ENCODE assay signal across 9 cellular contexts in the genomic region with DNA sequence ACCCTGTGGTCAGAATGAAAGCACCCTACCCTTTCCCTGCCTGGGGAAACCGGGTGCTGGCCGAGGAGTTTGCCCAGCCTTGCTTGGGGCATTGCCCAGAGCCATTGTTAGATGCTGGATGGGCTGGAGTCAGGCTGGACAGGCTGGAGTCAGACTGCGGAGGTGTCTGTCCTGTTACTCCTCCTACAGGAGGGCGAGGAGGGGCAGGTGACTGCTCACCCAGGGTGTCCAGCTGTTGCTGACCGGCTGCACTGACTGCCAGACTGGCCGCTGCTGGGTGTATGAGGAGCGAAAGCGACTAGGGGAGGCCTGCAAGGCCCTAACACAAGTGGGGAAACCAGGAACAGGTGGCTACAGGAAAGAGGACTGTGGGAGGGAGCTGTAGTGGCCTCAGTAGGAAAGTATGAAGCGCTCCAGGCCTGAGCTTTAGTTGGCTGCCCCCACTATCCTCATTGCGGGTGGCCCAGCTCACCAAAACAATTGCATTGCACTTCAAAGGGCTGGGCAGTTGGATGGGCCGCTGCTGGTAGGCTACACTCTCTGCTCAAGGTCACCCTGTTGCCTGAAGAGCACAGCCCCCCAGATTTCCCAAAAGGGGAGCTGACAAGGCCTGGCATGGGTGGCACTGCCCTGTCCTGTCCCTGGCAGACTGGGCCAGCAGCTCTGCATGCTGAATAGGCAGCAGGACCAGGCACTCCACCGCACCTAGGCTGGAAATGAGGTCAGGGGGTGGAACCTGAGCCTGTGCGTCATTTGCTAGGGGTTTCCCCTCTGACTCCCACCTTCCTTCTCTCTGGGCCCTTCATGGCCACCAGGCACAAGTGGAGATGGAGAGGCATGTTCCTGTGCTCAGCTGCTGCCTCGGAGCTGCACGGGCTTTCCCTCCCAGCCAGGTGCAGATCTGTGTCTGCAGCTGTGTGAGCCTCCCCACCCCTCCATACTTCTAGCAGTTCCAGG. TPM values are rescaled to one million over a fixed set of nuclear protein-coding genes. Genes with fewer than 3 reads are reported as not detected.
DNase-seq lines count a peak whose midpoint lies in the region; ATAC-seq and TF ChIP-seq lines count a peak whose summit lies in the region.
"Had no signal": no experiment of that assay in that cellular context is flagged by ENCODE, and none has a peak within 500 bp of the region (broad histone marks: within the 10 kb centered on the region; RNA-seq: fewer than 3 reads in every experiment).

No MANE protein-coding gene starts in this region.

- no peaks in the 10 kb centered on the region for H3K36me3 ChIP-seq in parathyroid adenoma (ENCODE audit: control insufficient read depth, insufficient read depth, low read length)

- peak overlapping the region; percentile 52 for H3K4me3 Mint-ChIP-seq in activated T-helper 1 cell treated with anti-CD3 and anti-CD28 coated beads, Interleukin-12 subunit alpha, Interleukin-12 subunit beta, Interleukin-2, Interleukin-4 antibody, amounts not matched to agents 30 ng/mL and 10 ng/mL and 1 ng/mL, durations not matched to agents 14 hours and 24 hours and 36 hours
- H3K4me3 Mint-ChIP-seq: neural crest cell had no signal

- H3K36me3 Mint-ChIP-seq in activated T-helper 1 cell treated with anti-CD3 and anti-CD28 coated beads, Interleukin-12 subunit alpha, Interleukin-12 subunit beta, Interleukin-2, Interleukin-4 antibody, amounts not matched to agents 30 ng/mL and 10 ng/mL and 1 ng/mL, durations not matched to agents 14 hours and 24 hours and 36 hours (ENCODE audit: low read depth), result peaks cover 31% of the 10 kb centered on the region

- peaks cover 71% of the 10 kb centered on the region for H3K4me1 Mint-ChIP-seq in activated T-helper 1 cell treated with anti-CD3 and anti-CD28 coated beads, Interleukin-12 subunit alpha, Interleukin-12 subunit beta, Interleukin-2, Interleukin-4 antibody, amounts not matched to agents 30 ng/mL and 10 ng/mL and 1 ng/mL, durations not matched to agents 14 hours and 24 hours and 36 hours (ENCODE audit: low read depth)

- TF ChIP-seq CTCF in GM10248 (IDR thresholded peaks at IDR 0.05; ENCODE audit: control extremely low read depth, extremely low read depth, low read depth, missing control alignments) (no peak), parathyroid adenoma (IDR thresholded peaks at IDR 0.05) (peak; percentile 14), dorsolateral prefrontal cortex (IDR thresholded peaks at IDR 0.05 in 54 of 56, conservative IDR thresholded peaks at IDR 0.05 in 2 of 56; ENCODE audit: low read depth in 1 of 56, partially characterized antibody in 56 of 56) (no peak)

- H3K27me3 ChIP-seq in parathyroid adenoma (ENCODE audit: control insufficient read depth, insufficient read depth, low read length), result no peaks in the 10 kb centered on the region
- H3K27me3 ChIP-seq in dorsolateral prefrontal cortex, result no peaks in the 10 kb centered on the region

- H3K27ac ChIP-seq in parathyroid adenoma (peak overlapping the region; percentile 52), dorsolateral prefrontal cortex (peak overlapping the region in 19 of 59 donors; percentile 1 to 51 (median 29))

- intact Hi-C loops in activated T-helper 1 cell treated with anti-CD3 and anti-CD28 coated beads, Interleukin-12 subunit alpha, Interleukin-12 subunit beta, Interleukin-2, Interleukin-4 antibody, amounts not matched to agents 30 ng/mL and 10 ng/mL and 1 ng/mL, durations not matched to agents 14 hours and 24 hours and 36 hours (cut with micrococcal nuclease), result loop anchor here (1.0 kb wide), 6 partner anchors 23 to 113 kb away; a partner anchor contains a TSS
- intact Hi-C loops in dorsolateral prefrontal cortex (cut with DNase I), result no loop called here

- POLR2A ChIA-PET in GM10248 (lab: Yijun Ruan, JAX), result interaction anchor here (0.5 kb wide), 1 partner anchor 210 kb away, joined by 3 read pairs; no protein-coding TSS in a partner anchor

- peak overlapping the region; percentile 43 for H2AFZ ChIP-seq in parathyroid adenoma

- peaks cover 44% of the 10 kb centered on the region for H3K4me1 ChIP-seq in parathyroid adenoma

- H3K4me3 ChIP-seq in parathyroid adenoma (ENCODE audit: low read depth, low read length) (no peak overlapping the region), dorsolateral prefrontal cortex (no peak overlapping the region)

- H3K27me3 Mint-ChIP-seq in activated T-helper 1 cell treated with anti-CD3 and anti-CD28 coated beads, Interleukin-12 subunit alpha, Interleukin-12 subunit beta, Interleukin-2, Interleukin-4 antibody, amounts not matched to agents 30 ng/mL and 10 ng/mL and 1 ng/mL, durations not matched to agents 14 hours and 24 hours and 36 hours (ENCODE audit: insufficient read depth), result no peaks in the 10 kb centered on the region

- CTCF ChIA-PET in GM10248 (lab: Yijun Ruan, JAX), result interaction anchor here (0.8 to 4.3 kb wide), 8 partner anchors 10 to 101 kb away, joined by 3 to 33 read pairs (median 4); a partner anchor contains a TSS

- no peaks in the 10 kb centered on the region for H3K9me3 ChIP-seq in parathyroid adenoma (ENCODE audit: control insufficient read depth, low read length)

- H3K9ac ChIP-seq in parathyroid adenoma, result no peak overlapping the region

- peaks cover 64% of the 10 kb centered on the region for H3K79me2 ChIP-seq in parathyroid adenoma

- H3K4me2 ChIP-seq in parathyroid adenoma (ENCODE audit: low read length), result no peak overlapping the region

- H3K27ac Mint-ChIP-seq in activated T-helper 1 cell treated with anti-CD3 and anti-CD28 coated beads, Interleukin-12 subunit alpha, Interleukin-12 subunit beta, Interleukin-2, Interleukin-4 antibody, amounts not matched to agents 30 ng/mL and 10 ng/mL and 1 ng/mL, durations not matched to agents 14 hours and 24 hours and 36 hours, result peak overlapping the region; percentile 95

- ATAC-seq in HG03565 (IDR thresholded peaks at IDR 0.05; ENCODE audit: unreplicated experiment) (peak; percentile 59), HG03175 (IDR thresholded peaks at IDR 0.05; ENCODE audit: unreplicated experiment) (no peak), GM21423 (IDR thresholded peaks at IDR 0.05; ENCODE audit: unreplicated experiment) (no peak)

- peak; percentile 75 for DNase-seq in GM10248 (ENCODE audit: extremely low spot score)
- DNase-seq in activated T-helper 1 cell treated with anti-CD3 and anti-CD28 coated beads, Interleukin-12 subunit alpha, Interleukin-12 subunit beta, Interleukin-2, Interleukin-4 antibody, amounts not matched to agents 30 ng/mL and 10 ng/mL and 1 ng/mL, durations not matched to agents 14 hours and 24 hours and 36 hours (ENCODE audit: low spot score), result peak; percentile 71
- no peak for DNase-seq in kidney glomerular epithelial cell (lab: John Stamatoyannopoulos, UW)
- DNase-seq in dorsolateral prefrontal cortex, result no peak

- no peaks in the 10 kb centered on the region for H3K9me3 Mint-ChIP-seq in activated T-helper 1 cell treated with anti-CD3 and anti-CD28 coated beads, Interleukin-12 subunit alpha, Interleukin-12 subunit beta, Interleukin-2, Interleukin-4 antibody, amounts not matched to agents 30 ng/mL and 10 ng/mL and 1 ng/mL, durations not matched to agents 14 hours and 24 hours and 36 hours
- H3K9me3 Mint-ChIP-seq: neural crest cell had no signal

RNA-seq across cellular contexts. Expression of a gene that starts 18.4 kb away (rescaled TPM):
- 0.20 and 0.26 TPM in 2 replicates for total RNA-seq in activated T-helper 1 cell treated with anti-CD3 and anti-CD28 coated beads, Interleukin-12 subunit alpha, Interleukin-12 subunit beta, Interleukin-2, Interleukin-4 antibody, amounts not matched to agents 30 ng/mL and 10 ng/mL and 1 ng/mL, durations not matched to agents 14 hours and 24 hours and 36 hours
- 10 to 100 TPM; 13.5 to 41.4 (median 22.3) TPM for total RNA-seq in dorsolateral prefrontal cortex

RNA-seq across cellular contexts. Expression of a gene that starts 50.1 kb away (rescaled TPM):
- total RNA-seq in activated T-helper 1 cell treated with anti-CD3 and anti-CD28 coated beads, Interleukin-12 subunit alpha, Interleukin-12 subunit beta, Interleukin-2, Interleukin-4 antibody, amounts not matched to agents 30 ng/mL and 10 ng/mL and 1 ng/mL, durations not matched to agents 14 hours and 24 hours and 36 hours, result 12.3 and 14.6 TPM in 2 replicates
- total RNA-seq in dorsolateral prefrontal cortex, result 10 to 100 TPM; 23.0 to 53.7 (median 36.8) TPM

Comparison
In these comparisons a context has a peak if more than half of its experiments do, and no peak if none do; other contexts are left out.
1. DNase-seq: peak in GM10248 (single experiment) and activated T-helper 1 cell treated with anti-CD3 and anti-CD28 coated beads, Interleukin-12 subunit alpha, Interleukin-12 subunit beta, Interleukin-2, Interleukin-4 antibody, amounts not matched to agents 30 ng/mL and 10 ng/mL and 1 ng/mL, durations not matched to agents 14 hours and 24 hours and 36 hours (single experiment); none in kidney glomerular epithelial cell (single experiment) and dorsolateral prefrontal cortex (0 of 10).
2. RNA of a gene that starts 18.4 kb away (total RNA-seq): 13.5 to 41.4 TPM in dorsolateral prefrontal cortex; 0.20 to 0.26 TPM in activated T-helper 1 cell treated with anti-CD3 and anti-CD28 coated beads, Interleukin-12 subunit alpha, Interleukin-12 subunit beta, Interleukin-2, Interleukin-4 antibody, amounts not matched to agents 30 ng/mL and 10 ng/mL and 1 ng/mL, durations not matched to agents 14 hours and 24 hours and 36 hours; every median in the first group is over 10 times any median in the second.